ENCODE assay signal across 28 cellular contexts in the genomic region with DNA sequence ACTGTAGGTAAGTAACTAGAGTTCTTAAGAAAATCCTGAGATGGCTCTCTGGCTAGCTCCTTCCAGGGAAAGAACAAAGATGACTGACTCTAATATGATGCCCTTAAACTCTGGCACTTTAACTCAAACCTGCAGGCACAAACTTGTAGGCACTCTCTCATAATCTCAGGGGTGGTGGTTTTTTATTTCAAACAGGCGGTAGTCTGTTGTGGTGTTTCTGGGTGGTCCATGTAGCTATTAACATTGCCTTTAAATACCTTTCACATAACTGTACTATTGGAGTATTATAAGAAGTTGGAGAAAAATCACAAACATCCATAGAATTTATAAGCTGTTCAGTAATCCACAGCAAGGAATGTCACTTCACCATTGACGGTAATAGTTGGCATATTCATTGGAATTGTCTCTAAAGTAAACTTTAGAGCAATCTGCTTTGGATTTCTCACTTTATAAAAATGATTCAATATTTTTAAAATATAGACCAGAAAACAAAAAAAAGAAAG.
"Had no signal": no experiment of that assay in that cellular context is flagged by ENCODE, and none has a peak within 500 bp of the region (broad histone marks: within the 10 kb centered on the region; RNA-seq: fewer than 3 reads in every experiment).

No MANE protein-coding gene starts in this region.

- H3K9me3 Mint-ChIP-seq: activated CD4-positive, alpha-beta T cell treated with anti-CD3 and anti-CD28 coated beads, Interleukin-2, amount 10 ng/mL, durations not matched to agents 7 days and 5 days; activated CD8-positive, alpha-beta T cell treated with anti-CD3 and anti-CD28 coated beads for 36 hours; activated naive CD8-positive, alpha-beta T cell treated with anti-CD3 and anti-CD28 coated beads, Interleukin-2, amount 50 U/mL, for 24 hours had no signal

- H3K4me3 ChIP-seq: colonic mucosa, left lung, lung, prostate gland, right atrium auricular region, skin epidermis, stomach, suprapubic skin, vagina had no signal

- H3K4me3 Mint-ChIP-seq: activated CD4-positive, alpha-beta T cell treated with anti-CD3 and anti-CD28 coated beads, Interleukin-2, amount 10 ng/mL, durations not matched to agents 7 days and 5 days; activated CD8-positive, alpha-beta memory T cell treated with anti-CD3 and anti-CD28 coated beads, Interleukin-2, amount 10 ng/mL, durations not matched to agents 7 days and 5 days; activated CD8-positive, alpha-beta T cell treated with anti-CD3 and anti-CD28 coated beads for 36 hours; activated naive CD8-positive, alpha-beta T cell treated with anti-CD3 and anti-CD28 coated beads, Interleukin-2, amount 50 U/mL, for 24 hours; endodermal cell; naive thymus-derived CD4-positive, alpha-beta T cell; neural crest cell; stimulated activated effector memory CD8-positive, alpha-beta T cell treated with anti-CD3 and anti-CD28 coated beads, Interleukin-12 subunit alpha, Interleukin-12 subunit beta, amount 100 ng/mL, for 72 hours had no signal

- H3K36me3 Mint-ChIP-seq: activated CD8-positive, alpha-beta memory T cell treated with anti-CD3 and anti-CD28 coated beads, Interleukin-2, amount 10 ng/mL, durations not matched to agents 7 days and 5 days; naive thymus-derived CD4-positive, alpha-beta T cell; stimulated activated effector memory CD8-positive, alpha-beta T cell treated with anti-CD3 and anti-CD28 coated beads, Interleukin-12 subunit alpha, Interleukin-12 subunit beta, amount 100 ng/mL, for 72 hours had no signal

- H3K27me3 Mint-ChIP-seq: activated CD8-positive, alpha-beta memory T cell treated with anti-CD3 and anti-CD28 coated beads, Interleukin-2, amount 10 ng/mL, durations not matched to agents 7 days and 5 days; activated CD8-positive, alpha-beta T cell treated with anti-CD3 and anti-CD28 coated beads for 36 hours; activated naive CD8-positive, alpha-beta T cell treated with anti-CD3 and anti-CD28 coated beads, Interleukin-2, amount 50 U/mL, for 24 hours had no signal

- H3K27me3 ChIP-seq: colonic mucosa, left lung, right atrium auricular region, stomach, suprapubic skin, vagina had no signal

- FAIRE-seq: TTC549 had no signal

- H3K27ac ChIP-seq: colonic mucosa, left lung, prostate gland, stomach, suprapubic skin, vagina, WERI-Rb-1 had no signal

- H3K9me3 ChIP-seq: colonic mucosa, left lung, prostate gland, right atrium auricular region, stomach, suprapubic skin, vagina had no signal

- H3K4me1 Mint-ChIP-seq: activated CD4-positive, alpha-beta T cell treated with anti-CD3 and anti-CD28 coated beads, Interleukin-2, amount 10 ng/mL, durations not matched to agents 7 days and 5 days; activated CD8-positive, alpha-beta memory T cell treated with anti-CD3 and anti-CD28 coated beads, Interleukin-2, amount 10 ng/mL, durations not matched to agents 7 days and 5 days; activated naive CD8-positive, alpha-beta T cell treated with anti-CD3 and anti-CD28 coated beads, Interleukin-2, amount 50 U/mL, for 24 hours; endodermal cell; naive thymus-derived CD4-positive, alpha-beta T cell; neural crest cell; stimulated activated effector memory CD8-positive, alpha-beta T cell treated with anti-CD3 and anti-CD28 coated beads, Interleukin-12 subunit alpha, Interleukin-12 subunit beta, amount 100 ng/mL, for 72 hours had no signal

- H3K4me1 ChIP-seq: colonic mucosa, left lung, prostate gland, right atrium auricular region, stomach, suprapubic skin, vagina had no signal

- H3K27ac Mint-ChIP-seq: activated CD4-positive, alpha-beta T cell treated with anti-CD3 and anti-CD28 coated beads, Interleukin-2, amount 10 ng/mL, durations not matched to agents 7 days and 5 days; activated CD8-positive, alpha-beta memory T cell treated with anti-CD3 and anti-CD28 coated beads, Interleukin-2, amount 10 ng/mL, durations not matched to agents 7 days and 5 days; activated CD8-positive, alpha-beta T cell treated with anti-CD3 and anti-CD28 coated beads for 36 hours; activated naive CD8-positive, alpha-beta T cell treated with anti-CD3 and anti-CD28 coated beads, Interleukin-2, amount 50 U/mL, for 24 hours; endodermal cell; naive thymus-derived CD4-positive, alpha-beta T cell; stimulated activated effector memory CD8-positive, alpha-beta T cell treated with anti-CD3 and anti-CD28 coated beads, Interleukin-12 subunit alpha, Interleukin-12 subunit beta, amount 100 ng/mL, for 72 hours had no signal

- H3K36me3 ChIP-seq: colonic mucosa, left lung, prostate gland, right atrium auricular region, stomach, suprapubic skin, vagina, WERI-Rb-1 had no signal

- DNase-seq: activated CD4-positive, alpha-beta T cell treated with anti-CD3 and anti-CD28 coated beads, Interleukin-2, amount 10 ng/mL, durations not matched to agents 7 days and 5 days; activated CD4-positive, CD25-positive, alpha-beta regulatory T cell treated with anti-CD3 and anti-CD28 coated beads, Interleukin-2, amount 50 U/mL, for 72 hours; activated CD8-positive, alpha-beta memory T cell treated with anti-CD3 and anti-CD28 coated beads, Interleukin-2, amount 10 ng/mL, durations not matched to agents 7 days and 5 days; activated CD8-positive, alpha-beta T cell treated with anti-CD3 and anti-CD28 coated beads for 36 hours; activated effector memory CD4-positive, alpha-beta T cell treated with anti-CD3 and anti-CD28 coated beads, Interleukin-2, amount 50 U/mL, for 16 hours; activated naive CD4-positive, alpha-beta T cell treated with anti-CD3 and anti-CD28 coated beads, Interleukin-2, amount 50 U/mL, for 16 hours; activated naive CD8-positive, alpha-beta T cell treated with anti-CD3 and anti-CD28 coated beads, Interleukin-2, amount 50 U/mL, for 24 hours; activated T-cell treated with anti-CD3 and anti-CD28 coated beads for 4 hours; central memory CD4-positive, alpha-beta T cell; colonic mucosa; endodermal cell; kidney glomerular epithelial cell; left lung; naive thymus-derived CD4-positive, alpha-beta T cell; occipital lobe; stimulated activated CD4-positive, alpha-beta T cell treated with anti-CD3 and anti-CD28 coated beads, Interleukin-1b, Interleukin-23, amount 100 ng/mL, for 48 hours; stomach; T-helper 1 cell; WERI-Rb-1 had no signal
